In genomic region chr1:37240897-37241296, GRCh38 we compare ENCODE assay signal across 15 cellular contexts.
DNase-seq lines count a peak whose midpoint lies in the region; ATAC-seq lines count a peak whose summit lies in the region.
"Had no signal": no experiment of that assay in that cellular context is flagged by ENCODE, and none has a peak within 500 bp of the region (broad histone marks: within the 10 kb centered on the region; RNA-seq: fewer than 3 reads in every experiment).

No MANE protein-coding gene starts in this region.

- no peaks in the 10 kb centered on the region for H3K27me3 ChIP-seq in aorta (ENCODE audit: control insufficient read depth in 1 of 2, insufficient read depth in 2 of 2, low read length in 1 of 2)
- H3K27me3 ChIP-seq: adrenal gland had no signal

- H3K27me3 Mint-ChIP-seq in effector memory CD8-positive, alpha-beta T cell = peaks cover 42 to 65% of the 10 kb centered on the region in 2 donors

- intact Hi-C loops in aorta (cut with DNase I) = no loop called here

- H3K4me3 Mint-ChIP-seq in effector memory CD8-positive, alpha-beta T cell = no peak overlapping the region
- H3K4me3 Mint-ChIP-seq: CD8-positive, alpha-beta T cell; T-helper 17 cell had no signal

- no peaks in the 10 kb centered on the region for H3K36me3 Mint-ChIP-seq in effector memory CD8-positive, alpha-beta T cell (ENCODE audit: insufficient read depth)
- H3K36me3 Mint-ChIP-seq: CD8-positive, alpha-beta T cell had no signal

- H3K4me1 ChIP-seq in aorta (ENCODE audit: control insufficient read depth in 1 of 2, insufficient read depth in 2 of 2, low read length in 2 of 2) = no peaks in the 10 kb centered on the region
- H3K4me1 ChIP-seq: adrenal gland had no signal

- H3K27ac Mint-ChIP-seq in effector memory CD8-positive, alpha-beta T cell = no peak overlapping the region
- H3K27ac Mint-ChIP-seq: CD8-positive, alpha-beta T cell; T-helper 17 cell had no signal

- H3K9me3 ChIP-seq in aorta (ENCODE audit: control insufficient read depth, low read length) = peaks cover under 1% of the 10 kb centered on the region
- H3K9me3 ChIP-seq: adrenal gland had no signal

- H3K4me1 Mint-ChIP-seq in effector memory CD8-positive, alpha-beta T cell (ENCODE audit: low read depth in 2 of 2) = no peaks in the 10 kb centered on the region
- H3K4me1 Mint-ChIP-seq: T-helper 17 cell had no signal

- no peaks in the 10 kb centered on the region for H3K9me3 Mint-ChIP-seq in effector memory CD8-positive, alpha-beta T cell
- H3K9me3 Mint-ChIP-seq: CD8-positive, alpha-beta T cell had no signal

- H3K4me3 ChIP-seq in aorta (ENCODE audit: low read length in 2 of 2) = no peak overlapping the region
- H3K4me3 ChIP-seq: adrenal gland had no signal

- DNase-seq in SHP77 (lab: John Stamatoyannopoulos, UW) (peak; percentile 19 to 47), SHP77 treated with DMSO at 0.1 percent for 48 hours (lab: John Stamatoyannopoulos, UW) (no peak), NCI-H2081 (lab: John Stamatoyannopoulos, UW) (peak; percentile 91 to 97), NCI-H69 (lab: John Stamatoyannopoulos, UW) (peak; percentile 98), retina (peak; percentile 54), aorta (no peak)
- DNase-seq in effector memory CD8-positive, alpha-beta T cell = no peak
- DNase-seq: adrenal gland; CD8-positive, alpha-beta T cell; central memory CD4-positive, alpha-beta T cell; effector CD4-positive, alpha-beta T cell; occipital lobe; right cardiac atrium; T-helper 17 cell had no signal

- H3K36me3 ChIP-seq in aorta (ENCODE audit: control insufficient read depth in 1 of 2, insufficient read depth in 2 of 2, low read length in 1 of 2) = no peaks in the 10 kb centered on the region
- H3K36me3 ChIP-seq: adrenal gland had no signal

- 7 to 9% methylated on average over 15 of the region's 15 CpGs for WGBS in aorta, 2 donors

- no peak for ATAC-seq in aorta (ENCODE audit: low FRiP score)
- no peak for ATAC-seq in effector memory CD8-positive, alpha-beta T cell (replicated peaks)
- ATAC-seq in GM18907 (IDR thresholded peaks at IDR 0.05; ENCODE audit: unreplicated experiment) = no peak
- ATAC-seq: CD8-positive, alpha-beta T cell; right cardiac atrium; T-helper 17 cell had no signal

- no peak overlapping the region for H3K27ac ChIP-seq in aorta (ENCODE audit: low read depth in 1 of 2, low read length in 2 of 2)
- H3K27ac ChIP-seq: adrenal gland had no signal

Comparison
In these comparisons a context has a peak if more than half of its experiments do, and no peak if none do; other contexts are left out.
1. DNase-seq: peak in SHP77 (2 of 2), NCI-H2081 (2 of 2), NCI-H69 (single experiment) and retina (single experiment); none in SHP77 treated with DMSO at 0.1 percent for 48 hours (single experiment), aorta (0 of 2) and effector memory CD8-positive, alpha-beta T cell (0 of 3).